Comparison of ENCODE assay signal across 16 cellular contexts in genomic region chr7:82623812-82624211, GRCh38.
"Had no signal": no experiment of that assay in that cellular context is flagged by ENCODE, and none has a peak within 500 bp of the region (broad histone marks: within the 10 kb centered on the region; RNA-seq: fewer than 3 reads in every experiment).

No MANE protein-coding gene starts in this region.

- ATAC-seq: activated CD4-positive, CD25-positive, alpha-beta regulatory T cell treated with anti-CD3 and anti-CD28 coated beads, Interleukin-2, amount 50 U/mL, for 24 hours; activated T-cell treated with anti-CD3 and anti-CD28 coated beads, Interleukin-2, amount 50 U/mL, for 72 hours; left cardiac atrium; lower lobe of right lung; right cardiac atrium had no signal

- H3K9me3 ChIP-seq: lower lobe of right lung, thyroid gland, uterus had no signal

- H3K4me3 ChIP-seq: lower lobe of right lung, thyroid gland, uterus had no signal

- DNase-seq: activated CD4-positive, alpha-beta T cell treated with anti-CD3 and anti-CD28 coated beads, Interleukin-2, amount 50 U/mL, for 4 hours; activated gamma-delta T cell treated with Interleukin-2 at 50 U/mL for 16 hours; activated T-cell treated with anti-CD3 and anti-CD28 coated beads, Interleukin-2, amount 50 U/mL, for 72 hours; central memory CD4-positive, alpha-beta T cell; effector memory CD4-positive, alpha-beta T cell; glutamatergic neuron; left cardiac atrium; lower lobe of right lung; naive B cell; posterior cingulate gyrus; right cardiac atrium; small intestine; T-helper 2 cell; thyroid gland; uterus had no signal

- H3K36me3 ChIP-seq: lower lobe of right lung, thyroid gland, uterus had no signal

- H3K4me1 ChIP-seq: lower lobe of right lung, thyroid gland, uterus had no signal

- H3K27ac ChIP-seq: lower lobe of right lung, thyroid gland, uterus had no signal

- H3K27me3 ChIP-seq: thyroid gland, uterus had no signal
